ENCODE assay signal across 10 cellular contexts in the genomic region with DNA sequence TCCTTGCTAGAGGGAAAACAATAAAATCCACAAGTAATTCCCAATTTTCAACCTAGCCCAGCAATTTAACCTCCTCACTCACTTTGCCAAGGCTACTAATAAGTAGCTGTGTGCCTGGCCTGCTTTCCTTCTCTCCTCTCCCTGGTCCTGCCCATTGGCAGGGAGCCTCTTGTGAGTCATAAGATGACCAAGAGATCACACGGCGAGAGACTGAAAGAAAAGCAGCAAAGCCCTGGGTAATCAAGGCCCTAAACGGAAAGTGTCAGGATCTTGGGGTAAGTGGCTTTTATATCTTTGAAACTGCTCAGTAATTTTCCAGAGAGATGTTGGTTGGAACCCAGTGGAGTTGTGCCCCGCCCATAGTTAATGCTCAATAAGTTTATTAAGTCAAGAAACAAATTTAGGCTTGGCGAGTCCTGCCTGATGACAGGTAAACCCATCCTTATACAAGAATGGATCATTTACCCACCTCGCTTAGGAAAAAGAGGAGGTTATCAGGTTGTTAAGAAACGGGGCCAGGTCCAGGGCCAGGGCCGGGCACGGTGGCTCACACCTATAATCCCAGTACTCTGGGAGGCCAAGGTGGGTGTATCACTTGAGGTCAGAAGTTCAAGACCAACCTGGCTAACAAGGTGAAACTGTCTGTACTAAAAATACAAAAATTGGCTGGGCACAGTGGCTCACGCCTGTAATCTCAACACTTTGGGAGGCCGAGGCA. TPM values are rescaled to one million over a fixed set of nuclear protein-coding genes. Genes with fewer than 3 reads are reported as not detected.
A peak's percentile ranks its signal among the peaks of the same experiment; 100 is the strongest.
DNase-seq lines count a peak whose midpoint lies in the region; ATAC-seq, FAIRE-seq and TF ChIP-seq lines count a peak whose summit lies in the region.
"Had no signal": no experiment of that assay in that cellular context is flagged by ENCODE, and none has a peak within 500 bp of the region (broad histone marks: within the 10 kb centered on the region; RNA-seq: fewer than 3 reads in every experiment).

No MANE protein-coding gene starts in this region.

- H3K36me3 Mint-ChIP-seq in activated CD8-positive, alpha-beta memory T cell treated with anti-CD3 and anti-CD28 coated beads, Interleukin-2, amount 10 ng/mL, durations not matched to agents 7 days and 5 days: peaks cover 5% of the 10 kb centered on the region

- no peak overlapping the region for H3K27ac Mint-ChIP-seq in activated CD8-positive, alpha-beta memory T cell treated with anti-CD3 and anti-CD28 coated beads, Interleukin-2, amount 10 ng/mL, durations not matched to agents 7 days and 5 days

- peak; percentile 94 for ATAC-seq in omental fat pad (ENCODE audit: low FRiP score)
- ATAC-seq in activated CD8-positive, alpha-beta memory T cell treated with anti-CD3 and anti-CD28 coated beads, Interleukin-2, amount 10 ng/mL, durations not matched to agents 7 days and 5 days: no peak

- CTCF ChIA-PET in activated CD8-positive, alpha-beta memory T cell treated with anti-CD3 and anti-CD28 coated beads, Interleukin-2, amount 10 ng/mL, durations not matched to agents 7 days and 5 days (lab: Charles Lee): interaction anchor here (0.6 to 1.5 kb wide), 2 partner anchors 10 to 79 kb away, joined by 3 read pairs; partner anchors contain the start of gene ADAM17

- peak; percentile 94 for FAIRE-seq in RCC 7860 (lab: Jason Lieb, UNC)

- H3K27me3 Mint-ChIP-seq in activated CD8-positive, alpha-beta memory T cell treated with anti-CD3 and anti-CD28 coated beads, Interleukin-2, amount 10 ng/mL, durations not matched to agents 7 days and 5 days: no peaks in the 10 kb centered on the region

- DNase-seq in AG08395 (ENCODE audit: low spot score) (peak; percentile 91), RCC 7860 (ENCODE audit: low spot score) (peak; percentile 82), fibroblast of gingiva (ENCODE audit: low read depth) (peak; percentile 93), omental fat pad (ENCODE audit: low spot score) (peak; percentile 50), NCI-H774 (lab: John Stamatoyannopoulos, UW) (no peak), SHP77 treated with DMSO at 0.1 percent for 48 hours (lab: John Stamatoyannopoulos, UW) (no peak)
- no peak for DNase-seq in activated naive CD4-positive, alpha-beta T cell (lab: John Stamatoyannopoulos, UW)
- no peak for DNase-seq in activated CD8-positive, alpha-beta memory T cell treated with anti-CD3 and anti-CD28 coated beads, Interleukin-2, amount 10 ng/mL, durations not matched to agents 7 days and 5 days
- DNase-seq: activated CD4-positive, CD25-positive, alpha-beta regulatory T cell; stimulated activated naive CD4-positive, alpha-beta T cell had no signal

- H3K9me3 Mint-ChIP-seq in activated CD8-positive, alpha-beta memory T cell treated with anti-CD3 and anti-CD28 coated beads, Interleukin-2, amount 10 ng/mL, durations not matched to agents 7 days and 5 days (ENCODE audit: low read depth): no peaks in the 10 kb centered on the region

- H3K4me3 Mint-ChIP-seq in activated CD8-positive, alpha-beta memory T cell treated with anti-CD3 and anti-CD28 coated beads, Interleukin-2, amount 10 ng/mL, durations not matched to agents 7 days and 5 days: no peak overlapping the region

- H3K4me1 Mint-ChIP-seq in activated CD8-positive, alpha-beta memory T cell treated with anti-CD3 and anti-CD28 coated beads, Interleukin-2, amount 10 ng/mL, durations not matched to agents 7 days and 5 days: peaks cover 6% of the 10 kb centered on the region

- TF ChIP-seq CTCF in omental fat pad (IDR thresholded peaks at IDR 0.05): no peak

RNA-seq across cellular contexts. Expression of gene ADAM17, which starts 10.0 kb away (rescaled TPM):
- 10 to 100 TPM; 25.1 to 73.1 (median 44.1) TPM for total RNA-seq in omental fat pad
- total RNA-seq in activated CD8-positive, alpha-beta memory T cell treated with anti-CD3 and anti-CD28 coated beads, Interleukin-2, amount 10 ng/mL, durations not matched to agents 7 days and 5 days: 10 to 100 TPM; 20.0 to 25.5 TPM

Comparison
In these comparisons a context has a peak if more than half of its experiments do, and no peak if none do; other contexts are left out.
1. DNase-seq: peak in AG08395 (single experiment), RCC 7860 (single experiment), fibroblast of gingiva (single experiment) and omental fat pad (single experiment); none in activated naive CD4-positive, alpha-beta T cell (0 of 4), activated CD8-positive, alpha-beta memory T cell treated with anti-CD3 and anti-CD28 coated beads, Interleukin-2, amount 10 ng/mL, durations not matched to agents 7 days and 5 days (single experiment), NCI-H774 (single experiment) and SHP77 treated with DMSO at 0.1 percent for 48 hours (single experiment).